14 cellular contexts compared by ENCODE assay signal in genomic region chr1:43934986-43935324, GRCh38. TPM values are rescaled to one million over a fixed set of nuclear protein-coding genes. Genes with fewer than 3 reads are reported as not detected.
DNase-seq lines count a peak whose midpoint lies in the region; ATAC-seq, FAIRE-seq and TF ChIP-seq lines count a peak whose summit lies in the region.
"Had no signal": no experiment of that assay in that cellular context is flagged by ENCODE, and none has a peak within 500 bp of the region (broad histone marks: within the 10 kb centered on the region; RNA-seq: fewer than 3 reads in every experiment).

No MANE protein-coding gene starts in this region.

- TF ChIP-seq POLR2A in HepG2 (IDR thresholded peaks at IDR 0.05; ENCODE audit: insufficient read depth in 1 of 2, low read depth in 2 of 2, low read length in 2 of 2), result no peak
- no peak for TF ChIP-seq POLR2A in right lobe of liver (IDR thresholded peaks at IDR 0.05)
- TF ChIP-seq POLR2A in thyroid gland (IDR thresholded peaks at IDR 0.05), result no peak

- CTCF ChIA-PET in HepG2 (lab: Yijun Ruan, JAX; ENCODE audit: low intra/inter-chr PET ratio, low total read pairs), result interaction anchor here (4.6 kb wide), 1 partner anchor 171 kb away, joined by 44 read pairs; no protein-coding TSS in a partner anchor

- H3K79me1 ChIP-seq in mesendoderm (ENCODE audit: low read length), result no peaks in the 10 kb centered on the region

- H3K27ac ChIP-seq in HepG2 (ENCODE audit: extremely low read length, insufficient read depth, low read length), result peak overlapping the region; percentile 0
- H3K27ac ChIP-seq in right lobe of liver, result no peak overlapping the region
- no peak overlapping the region for H3K27ac ChIP-seq in mesendoderm (ENCODE audit: low read depth, low read length)
- H3K27ac ChIP-seq in thyroid gland, result no peak overlapping the region

- no peak overlapping the region for H2BK120ac ChIP-seq in mesendoderm (ENCODE audit: low read depth, low read length)

- H3K9me3 ChIP-seq in HepG2 (ENCODE audit: low read length) (no peaks in the 10 kb centered on the region), right lobe of liver (no peaks in the 10 kb centered on the region), thyroid gland (no peaks in the 10 kb centered on the region)

- no peak overlapping the region for H3K18ac ChIP-seq in mesendoderm (ENCODE audit: low read length)

- TF ChIP-seq RAD21 in HepG2 (CRISPR knock-in tag; IDR thresholded peaks at IDR 0.05), result no peak

- TF ChIP-seq CTCF in HepG2 (CRISPR knock-in tag; IDR thresholded peaks at IDR 0.05), result no peak
- TF ChIP-seq CTCF in right lobe of liver (IDR thresholded peaks at IDR 0.05), result peak in 1 of 4 donors; percentile 2
- TF ChIP-seq CTCF in brain (conservative IDR thresholded peaks at IDR 0.05), result peak in 1 of 2 experiments; percentile 40
- TF ChIP-seq CTCF in thyroid gland (IDR thresholded peaks at IDR 0.05), result no peak

- FAIRE-seq in HepG2 (lab: Jason Lieb, UNC), result no peak

- H3K27me3 ChIP-seq in HepG2 (ENCODE audit: control insufficient read depth in 1 of 2, insufficient read depth in 2 of 2, low read length in 2 of 2), result no peaks in the 10 kb centered on the region
- H3K27me3 ChIP-seq in right lobe of liver, result no peaks in the 10 kb centered on the region
- H3K27me3 ChIP-seq in mesendoderm (ENCODE audit: insufficient read depth, low read length, poor library complexity), result no peaks in the 10 kb centered on the region
- H3K27me3 ChIP-seq in thyroid gland, result no peaks in the 10 kb centered on the region

- H3K4me1 ChIP-seq in HepG2 (ENCODE audit: insufficient read depth, low read length) (peaks cover 39% of the 10 kb centered on the region), right lobe of liver (peaks cover 0 to 19% (median 3%) of the 10 kb centered on the region in 4 donors), mesendoderm (ENCODE audit: control insufficient read depth, low read depth, low read length) (peaks cover 8% of the 10 kb centered on the region), thyroid gland (peaks cover 10 to 35% of the 10 kb centered on the region in 2 donors)

- in situ Hi-C loops in HepG2 (cut with HindIII; ENCODE audit: extremely low pct_ligation_motif_present, low pct_unique_long_range_greater_than_20kb), result loop anchor here (5.0 kb wide), 2 partner anchors 178 to 408 kb away; no protein-coding TSS in a partner anchor

- H4K20me1 ChIP-seq in HepG2 (ENCODE audit: insufficient read depth, low read length), result 0 out of 2 replicates have a peak, but pooled peaks cover 2% of the 10 kb centered on the region

- DNase-seq in HepG2 (ENCODE audit: low spot score), result no peak
- no peak for DNase-seq in right lobe of liver
- DNase-seq in mesendoderm, result no peak
- DNase-seq in thyroid gland, result no peak
- DNase-seq in RPMI8226, result no peak
- no peak for DNase-seq in NCI-H526 (lab: John Stamatoyannopoulos, UW)
- DNase-seq in D341Med (ENCODE audit: low spot score), result no peak
- DNase-seq: activated CD4-positive, alpha-beta T cell treated with anti-CD3 and anti-CD28 coated beads for 1 hour; natural killer cell had no signal

- peak overlapping the region in 3 of 5 experiments; percentile 28 to 77 (median 76) for H3K4me3 Mint-ChIP-seq in brain
- H3K4me3 Mint-ChIP-seq: activated naive CD8-positive, alpha-beta T cell treated with anti-CD3 and anti-CD28 coated beads, Interleukin-2, amount 50 U/mL, for 24 hours; natural killer cell; stimulated activated effector memory CD8-positive, alpha-beta T cell treated with anti-CD3 and anti-CD28 coated beads, Interleukin-12 subunit alpha, Interleukin-12 subunit beta, amount 100 ng/mL, for 72 hours had no signal

- POLR2A ChIA-PET in HepG2 (lab: Yijun Ruan, JAX), result interaction anchor here (0.5 to 4.3 kb wide), 8 partner anchors 9 to 901 kb away, joined by 3 to 38 read pairs (median 6); partner anchors contain the start of genes ATP6V0B, IPO13, SLC6A9 and ST3GAL3

- 8% methylated on average over 4 of the region's 5 CpGs for WGBS in HepG2 (ENCODE audit: low lambda C conversion rate)
- WGBS in right lobe of liver (ENCODE audit: insufficient coverage, low coverage, low lambda C conversion rate, missing lambda C conversion rate), result 33% methylated on average over 3 of the region's 5 CpGs
- no CpG with 5 or more reads among the region's 5 CpGs for WGBS in mesendoderm (ENCODE audit: extremely low coverage, insufficient coverage, low lambda C conversion rate)
- 47 to 70% methylated on average over 3 to 5 of the region's 5 CpGs for WGBS in thyroid gland, 2 donors

- peaks cover 18% of the 10 kb centered on the region for H3K27me3 Mint-ChIP-seq in brain

- H2BK15ac ChIP-seq in mesendoderm (replicated peaks; ENCODE audit: low read depth), result no peak overlapping the region

- peak overlapping the region; percentile 62 for H2AK5ac ChIP-seq in mesendoderm (ENCODE audit: low read length)

- no peak overlapping the region for H3K9ac ChIP-seq in HepG2 (ENCODE audit: insufficient read depth, low read depth, low read length)
- peak overlapping the region; percentile 26 for H3K9ac ChIP-seq in mesendoderm (ENCODE audit: low read length)

- peak overlapping the region in 1 of 5 experiments; percentile 72 for H3K27ac Mint-ChIP-seq in brain
- H3K27ac Mint-ChIP-seq: activated naive CD8-positive, alpha-beta T cell treated with anti-CD3 and anti-CD28 coated beads, Interleukin-2, amount 50 U/mL, for 24 hours; natural killer cell; stimulated activated effector memory CD8-positive, alpha-beta T cell treated with anti-CD3 and anti-CD28 coated beads, Interleukin-12 subunit alpha, Interleukin-12 subunit beta, amount 100 ng/mL, for 72 hours; T-helper 2 cell treated with Interferon-gamma antibody and Interleukin-4, amounts not matched to agents 5 μg/mL and 100 μg/mL, for 36 hours had no signal

- TF ChIP-seq EP300 in HepG2 (IDR thresholded peaks at IDR 0.05; ENCODE audit: low read depth in 2 of 2, low read length in 2 of 2) (no peak), HepG2 (CRISPR knock-in tag; IDR thresholded peaks at IDR 0.05; ENCODE audit: borderline replicate concordance) (no peak)

- peak overlapping the region in 2 of 3 experiments; percentile 61 to 84; a peak in 2 of 6 replicates for H3K4me3 ChIP-seq in HepG2 (replicated peaks in 1 of 3; ENCODE audit: insufficient read depth in 1 of 3, low read depth in 2 of 3, low read length in 3 of 3)
- H3K4me3 ChIP-seq in right lobe of liver, result no peak overlapping the region
- H3K4me3 ChIP-seq in mesendoderm (ENCODE audit: low read length), result no peak overlapping the region
- no peak overlapping the region for H3K4me3 ChIP-seq in thyroid gland (replicated peaks in 1 of 3)

- peak overlapping the region; percentile 69 for H3K56ac ChIP-seq in mesendoderm (ENCODE audit: low read length)

- no peak overlapping the region for H3K23ac ChIP-seq in mesendoderm (ENCODE audit: low read length)

- H3K79me2 ChIP-seq in HepG2 (ENCODE audit: insufficient read depth, low read length) (no peaks in the 10 kb centered on the region), mesendoderm (ENCODE audit: control insufficient read depth, insufficient read depth, low read length) (no peaks in the 10 kb centered on the region)

- H3K36me3 Mint-ChIP-seq in brain, result no peaks in the 10 kb centered on the region
- H3K36me3 Mint-ChIP-seq: natural killer cell had no signal

- ATAC-seq in HepG2 (peak; percentile 70), right lobe of liver (no peak)

- intact Hi-C loops in HepG2 (cut with micrococcal nuclease; ENCODE audit: unreplicated experiment) (loop anchor here (1.0 to 10.0 kb wide), 3 partner anchors 100 to 406 kb away; partner anchors contain the start of gene SLC6A9), right lobe of liver (cut with DNase I) (loop anchor here (5.0 to 10.0 kb wide), 2 partner anchors 170 to 173 kb away; no protein-coding TSS in a partner anchor), thyroid gland (cut with DNase I) (loop anchor here (2.0 to 5.0 kb wide), 2 partner anchors 172 to 408 kb away; no protein-coding TSS in a partner anchor)

- H3K4me2 ChIP-seq in HepG2 (ENCODE audit: low read depth, low read length) (peak overlapping the region; percentile 99), mesendoderm (ENCODE audit: low read length) (no peak overlapping the region)

- no peak overlapping the region for H3K4ac ChIP-seq in mesendoderm (ENCODE audit: low read depth, low read length)

- no peak overlapping the region for H4K5ac ChIP-seq in mesendoderm (ENCODE audit: low read length)

- peaks cover 41% of the 10 kb centered on the region for H3K4me1 Mint-ChIP-seq in brain

- no TSS peak for BruUV-seq in HepG2 (replicated peaks; lab: Mats Ljungman, UMichigan)

- H3K36me3 ChIP-seq in HepG2 (replicated peaks in 1 of 2; ENCODE audit: control insufficient read depth in 1 of 2, insufficient read depth in 2 of 2, low read length in 2 of 2) (no peaks in the 10 kb centered on the region), right lobe of liver (no peaks in the 10 kb centered on the region), mesendoderm (ENCODE audit: control insufficient read depth, insufficient read depth, low read length) (no peaks in the 10 kb centered on the region), thyroid gland (no peaks in the 10 kb centered on the region)

- H4K8ac ChIP-seq in mesendoderm (ENCODE audit: low read depth, low read length), result no peak overlapping the region

- peak overlapping the region; percentile 15 for H2BK5ac ChIP-seq in mesendoderm (ENCODE audit: low read length)

- no peaks in the 10 kb centered on the region for H3K9me3 Mint-ChIP-seq in brain
- H3K9me3 Mint-ChIP-seq: activated naive CD8-positive, alpha-beta T cell treated with anti-CD3 and anti-CD28 coated beads, Interleukin-2, amount 50 U/mL, for 24 hours; natural killer cell; stimulated activated effector memory CD8-positive, alpha-beta T cell treated with anti-CD3 and anti-CD28 coated beads, Interleukin-12 subunit alpha, Interleukin-12 subunit beta, amount 100 ng/mL, for 72 hours; T-helper 2 cell treated with Interferon-gamma antibody and Interleukin-4, amounts not matched to agents 5 μg/mL and 100 μg/mL, for 36 hours had no signal

- H2AFZ ChIP-seq in HepG2 (ENCODE audit: low read length), result peak overlapping the region; percentile 8

RNA-seq across cellular contexts. Expression of gene ARTN, which starts 1.4 kb away (rescaled TPM):
- total RNA-seq in HepG2 (2016; rRNA removed; fragmentation: Illumina TruSeq; extraction: Trizol) (0.62 TPM in 1 of 2 replicates, not detected in the other), right lobe of liver (under 1 TPM in 3 of 6 experiments, not detected in 3; 0.31 to 0.32 (median 0.31) TPM), thyroid gland (1 to 10 TPM in 2 of 4 donors, under 1 TPM in 2; 0.40 to 2.0 (median 0.80) TPM)
- 0.40 and 0.62 TPM in 2 replicates for total RNA-seq in HepG2 (2016; cell fraction: cytosol; rRNA removed; fragmentation: Illumina TruSeq; extraction: Trizol; ENCODE audit: low read depth)
- 0.24 and 0.61 TPM in 2 replicates for total RNA-seq in HepG2 (2016; cell fraction: insoluble cytoplasmic fraction; rRNA removed; fragmentation: Illumina TruSeq; extraction: Trizol)
- total RNA-seq in HepG2 (2016; cell fraction: membrane; rRNA removed; fragmentation: Illumina TruSeq; extraction: Trizol), result 0.28 and 0.55 TPM in 2 replicates
- 0.62 and 0.81 TPM in 2 replicates for total RNA-seq in HepG2 (2016; cell fraction: nucleus; rRNA removed; fragmentation: Illumina TruSeq; extraction: Trizol)
- polyA plus RNA-seq in HepG2 (2011; rRNA removed) (0.11 and 0.21 TPM in 2 replicates), brain (ENCODE audit: insufficient read depth, low read depth, low replicate concordance) (1.2 TPM)
- polyA plus RNA-seq in HepG2 (2011; cell fraction: cytosol; rRNA removed), result 0.05 and 0.07 TPM in 2 replicates
- 1.3 and 1.4 TPM in 2 replicates for polyA plus RNA-seq in HepG2 (2011; cell fraction: nucleus; rRNA removed)
- polyA plus RNA-seq in HepG2 (2012), result 0.12 and 0.28 TPM in 2 replicates
- polyA plus RNA-seq in HepG2 (2016; cell fraction: cytosol; fragmentation: Illumina TruSeq; extraction: Trizol; ENCODE audit: low read depth), result 0.10 TPM in 2 replicates
- 0.43 TPM in 1 of 2 replicates, not detected in the other for polyA plus RNA-seq in HepG2 (2016; cell fraction: insoluble cytoplasmic fraction; fragmentation: Illumina TruSeq; extraction: Trizol; ENCODE audit: low read depth)
- 0.29 and 0.33 TPM in 2 replicates for polyA plus RNA-seq in HepG2 (2016; cell fraction: membrane; fragmentation: Illumina TruSeq; extraction: Trizol; ENCODE audit: low read depth)
- 0.81 and 2.0 TPM in 2 replicates for polyA plus RNA-seq in HepG2 (2016; cell fraction: nucleus; fragmentation: Illumina TruSeq; extraction: Trizol; ENCODE audit: insufficient read depth, low read depth)
- 0.44 and 1.7 TPM in 2 replicates for polyA minus RNA-seq in HepG2 (2011; rRNA and poly(A)+ RNA removed; ENCODE audit: low replicate concordance)
- not detected in 2 replicates for polyA minus RNA-seq in HepG2 (2011; cell fraction: cytosol; rRNA and poly(A)+ RNA removed)
- polyA minus RNA-seq in HepG2 (2011; cell fraction: nucleus; rRNA and poly(A)+ RNA removed), result 0.62 and 0.77 TPM in 2 replicates
- polyA plus RNA-seq in mesendoderm (2013, experiment 1 of 2), result 4.3 TPM
- 4.4 TPM for polyA plus RNA-seq in mesendoderm (2013, experiment 2 of 2)
- total RNA-seq: lung microvascular endothelial cell had no signal

RNA-seq across cellular contexts. Expression of gene IPO13, which starts 11.8 kb away (rescaled TPM):
- 14.3 and 15.6 TPM in 2 replicates for total RNA-seq in HepG2 (2016; rRNA removed; fragmentation: Illumina TruSeq; extraction: Trizol)
- total RNA-seq in HepG2 (2016; cell fraction: cytosol; rRNA removed; fragmentation: Illumina TruSeq; extraction: Trizol; ENCODE audit: low read depth), result 2.4 and 3.1 TPM in 2 replicates
- 13.4 and 14.4 TPM in 2 replicates for total RNA-seq in HepG2 (2016; cell fraction: insoluble cytoplasmic fraction; rRNA removed; fragmentation: Illumina TruSeq; extraction: Trizol)
- 5.8 and 6.8 TPM in 2 replicates for total RNA-seq in HepG2 (2016; cell fraction: membrane; rRNA removed; fragmentation: Illumina TruSeq; extraction: Trizol)
- 15.1 and 20.1 TPM in 2 replicates for total RNA-seq in HepG2 (2016; cell fraction: nucleus; rRNA removed; fragmentation: Illumina TruSeq; extraction: Trizol)
- polyA plus RNA-seq in HepG2 (2011; rRNA removed), result 12.9 and 15.0 TPM in 2 replicates
- polyA plus RNA-seq in HepG2 (2011; cell fraction: cytosol; rRNA removed), result 11.2 and 12.8 TPM in 2 replicates
- polyA plus RNA-seq in HepG2 (2011; cell fraction: nucleus; rRNA removed), result 43.8 and 47.3 TPM in 2 replicates
- 9.7 and 11.8 TPM in 2 replicates for polyA plus RNA-seq in HepG2 (2012)
- 2.2 and 2.4 TPM in 2 replicates for polyA plus RNA-seq in HepG2 (2016; cell fraction: cytosol; fragmentation: Illumina TruSeq; extraction: Trizol; ENCODE audit: low read depth)
- 14.5 and 14.6 TPM in 2 replicates for polyA plus RNA-seq in HepG2 (2016; cell fraction: insoluble cytoplasmic fraction; fragmentation: Illumina TruSeq; extraction: Trizol; ENCODE audit: low read depth)
- polyA plus RNA-seq in HepG2 (2016; cell fraction: membrane; fragmentation: Illumina TruSeq; extraction: Trizol; ENCODE audit: low read depth), result 3.4 and 5.4 TPM in 2 replicates
- polyA plus RNA-seq in HepG2 (2016; cell fraction: nucleus; fragmentation: Illumina TruSeq; extraction: Trizol; ENCODE audit: insufficient read depth, low read depth), result 47.0 and 47.3 TPM in 2 replicates
- 37.2 and 43.4 TPM in 2 replicates for polyA minus RNA-seq in HepG2 (2011; rRNA and poly(A)+ RNA removed; ENCODE audit: low replicate concordance)
- polyA minus RNA-seq in HepG2 (2011; cell fraction: cytosol; rRNA and poly(A)+ RNA removed), result 8.7 and 12.3 TPM in 2 replicates
- 9.8 and 11.1 TPM in 2 replicates for polyA minus RNA-seq in HepG2 (2011; cell fraction: nucleus; rRNA and poly(A)+ RNA removed)
- total RNA-seq in right lobe of liver, result 10 to 100 TPM; 12.4 to 18.9 (median 14.8) TPM
- polyA plus RNA-seq in brain (ENCODE audit: insufficient read depth, low read depth, low replicate concordance), result 99.2 TPM
- 10.8 TPM for polyA plus RNA-seq in mesendoderm (2013, experiment 1 of 2)
- polyA plus RNA-seq in mesendoderm (2013, experiment 2 of 2), result 9.7 TPM
- 10 to 100 TPM; 21.1 to 48.1 (median 42.0) TPM for total RNA-seq in thyroid gland

RNA-seq across cellular contexts. Expression of gene DPH2, which starts 34.9 kb away (rescaled TPM):
- 38.3 and 40.5 TPM in 2 replicates for total RNA-seq in HepG2 (2016; rRNA removed; fragmentation: Illumina TruSeq; extraction: Trizol)
- 15.2 TPM in 2 replicates for total RNA-seq in HepG2 (2016; cell fraction: cytosol; rRNA removed; fragmentation: Illumina TruSeq; extraction: Trizol; ENCODE audit: low read depth)
- 33.0 and 37.1 TPM in 2 replicates for total RNA-seq in HepG2 (2016; cell fraction: insoluble cytoplasmic fraction; rRNA removed; fragmentation: Illumina TruSeq; extraction: Trizol)
- total RNA-seq in HepG2 (2016; cell fraction: membrane; rRNA removed; fragmentation: Illumina TruSeq; extraction: Trizol), result 43.0 and 46.2 TPM in 2 replicates
- total RNA-seq in HepG2 (2016; cell fraction: nucleus; rRNA removed; fragmentation: Illumina TruSeq; extraction: Trizol), result 21.9 and 28.3 TPM in 2 replicates
- polyA plus RNA-seq in HepG2 (2011; rRNA removed), result 32.2 and 39.3 TPM in 2 replicates
- polyA plus RNA-seq in HepG2 (2011; cell fraction: cytosol; rRNA removed), result 29.8 and 30.1 TPM in 2 replicates
- polyA plus RNA-seq in HepG2 (2011; cell fraction: nucleus; rRNA removed), result 143 and 148 TPM in 2 replicates
- 16.3 and 20.7 TPM in 2 replicates for polyA plus RNA-seq in HepG2 (2012)
- 16.6 and 18.7 TPM in 2 replicates for polyA plus RNA-seq in HepG2 (2016; cell fraction: cytosol; fragmentation: Illumina TruSeq; extraction: Trizol; ENCODE audit: low read depth)
- polyA plus RNA-seq in HepG2 (2016; cell fraction: insoluble cytoplasmic fraction; fragmentation: Illumina TruSeq; extraction: Trizol; ENCODE audit: low read depth), result 33.1 and 38.5 TPM in 2 replicates
- 41.7 and 43.1 TPM in 2 replicates for polyA plus RNA-seq in HepG2 (2016; cell fraction: membrane; fragmentation: Illumina TruSeq; extraction: Trizol; ENCODE audit: low read depth)
- polyA plus RNA-seq in HepG2 (2016; cell fraction: nucleus; fragmentation: Illumina TruSeq; extraction: Trizol; ENCODE audit: insufficient read depth, low read depth), result 50.3 and 52.5 TPM in 2 replicates
- polyA minus RNA-seq in HepG2 (2011; rRNA and poly(A)+ RNA removed; ENCODE audit: low replicate concordance), result 71.2 and 144 TPM in 2 replicates
- polyA minus RNA-seq in HepG2 (2011; cell fraction: cytosol; rRNA and poly(A)+ RNA removed), result 10.3 and 13.5 TPM in 2 replicates
- polyA minus RNA-seq in HepG2 (2011; cell fraction: nucleus; rRNA and poly(A)+ RNA removed), result 36.7 and 43.0 TPM in 2 replicates
- 10 to 100 TPM in 5 of 6 experiments, 1 to 10 TPM in 1; 8.9 to 27.5 (median 12.0) TPM for total RNA-seq in right lobe of liver
- 27.6 TPM for polyA plus RNA-seq in brain (ENCODE audit: insufficient read depth, low read depth, low replicate concordance)
- 39.9 TPM for polyA plus RNA-seq in mesendoderm (2013, experiment 1 of 2)
- 39.4 TPM for polyA plus RNA-seq in mesendoderm (2013, experiment 2 of 2)
- 10 to 100 TPM; 13.4 to 26.7 (median 22.3) TPM for total RNA-seq in thyroid gland

RNA-seq across cellular contexts. Expression of gene ATP6V0B, which starts 39.8 kb away (rescaled TPM):
- total RNA-seq in HepG2 (2016; rRNA removed; fragmentation: Illumina TruSeq; extraction: Trizol) (76.4 and 161 TPM in 2 replicates), right lobe of liver (100 to 1,000 TPM in 2 of 6 experiments, 10 to 100 TPM in 4; 64.4 to 142 (median 76.9) TPM), thyroid gland (100 to 1,000 TPM; 128 to 302 (median 216) TPM)
- 117 and 155 TPM in 2 replicates for total RNA-seq in HepG2 (2016; cell fraction: cytosol; rRNA removed; fragmentation: Illumina TruSeq; extraction: Trizol; ENCODE audit: low read depth)
- total RNA-seq in HepG2 (2016; cell fraction: insoluble cytoplasmic fraction; rRNA removed; fragmentation: Illumina TruSeq; extraction: Trizol), result 83.5 and 169 TPM in 2 replicates
- total RNA-seq in HepG2 (2016; cell fraction: membrane; rRNA removed; fragmentation: Illumina TruSeq; extraction: Trizol), result 125 and 145 TPM in 2 replicates
- 134 and 145 TPM in 2 replicates for total RNA-seq in HepG2 (2016; cell fraction: nucleus; rRNA removed; fragmentation: Illumina TruSeq; extraction: Trizol)
- polyA plus RNA-seq in HepG2 (2011; rRNA removed) (157 and 169 TPM in 2 replicates), brain (ENCODE audit: insufficient read depth, low read depth, low replicate concordance) (273 TPM)
- 171 and 212 TPM in 2 replicates for polyA plus RNA-seq in HepG2 (2011; cell fraction: cytosol; rRNA removed)
- 191 and 208 TPM in 2 replicates for polyA plus RNA-seq in HepG2 (2011; cell fraction: nucleus; rRNA removed)
- 45.1 and 96.9 TPM in 2 replicates for polyA plus RNA-seq in HepG2 (2012)
- polyA plus RNA-seq in HepG2 (2016; cell fraction: cytosol; fragmentation: Illumina TruSeq; extraction: Trizol; ENCODE audit: low read depth), result 104 and 146 TPM in 2 replicates
- polyA plus RNA-seq in HepG2 (2016; cell fraction: insoluble cytoplasmic fraction; fragmentation: Illumina TruSeq; extraction: Trizol; ENCODE audit: low read depth), result 64.0 and 66.5 TPM in 2 replicates
- polyA plus RNA-seq in HepG2 (2016; cell fraction: membrane; fragmentation: Illumina TruSeq; extraction: Trizol; ENCODE audit: low read depth), result 95.1 and 113 TPM in 2 replicates
- 218 and 233 TPM in 2 replicates for polyA plus RNA-seq in HepG2 (2016; cell fraction: nucleus; fragmentation: Illumina TruSeq; extraction: Trizol; ENCODE audit: insufficient read depth, low read depth)
- polyA minus RNA-seq in HepG2 (2011; rRNA and poly(A)+ RNA removed; ENCODE audit: low replicate concordance), result 161 and 288 TPM in 2 replicates
- 33.1 and 37.3 TPM in 2 replicates for polyA minus RNA-seq in HepG2 (2011; cell fraction: cytosol; rRNA and poly(A)+ RNA removed)
- polyA minus RNA-seq in HepG2 (2011; cell fraction: nucleus; rRNA and poly(A)+ RNA removed), result 51.0 and 60.8 TPM in 2 replicates
- 56.2 TPM for polyA plus RNA-seq in mesendoderm (2013, experiment 1 of 2)
- 55.4 TPM for polyA plus RNA-seq in mesendoderm (2013, experiment 2 of 2)

RNA-seq across cellular contexts. Expression of gene B4GALT2, which starts 44.1 kb away (rescaled TPM):
- total RNA-seq in HepG2 (2016; rRNA removed; fragmentation: Illumina TruSeq; extraction: Trizol) (56.5 and 78.0 TPM in 2 replicates), right lobe of liver (10 to 100 TPM; 13.4 to 49.5 (median 18.5) TPM), thyroid gland (10 to 100 TPM; 22.3 to 30.3 (median 24.7) TPM)
- 81.0 and 86.5 TPM in 2 replicates for total RNA-seq in HepG2 (2016; cell fraction: cytosol; rRNA removed; fragmentation: Illumina TruSeq; extraction: Trizol; ENCODE audit: low read depth)
- total RNA-seq in HepG2 (2016; cell fraction: insoluble cytoplasmic fraction; rRNA removed; fragmentation: Illumina TruSeq; extraction: Trizol), result 57.1 and 86.7 TPM in 2 replicates
- total RNA-seq in HepG2 (2016; cell fraction: membrane; rRNA removed; fragmentation: Illumina TruSeq; extraction: Trizol), result 144 and 151 TPM in 2 replicates
- total RNA-seq in HepG2 (2016; cell fraction: nucleus; rRNA removed; fragmentation: Illumina TruSeq; extraction: Trizol), result 42.0 and 49.7 TPM in 2 replicates
- polyA plus RNA-seq in HepG2 (2011; rRNA removed) (41.9 and 57.0 TPM in 2 replicates), brain (ENCODE audit: insufficient read depth, low read depth, low replicate concordance) (91.9 TPM)
- 39.2 and 66.4 TPM in 2 replicates for polyA plus RNA-seq in HepG2 (2011; cell fraction: cytosol; rRNA removed)
- 53.0 and 54.3 TPM in 2 replicates for polyA plus RNA-seq in HepG2 (2011; cell fraction: nucleus; rRNA removed)
- 40.1 and 41.5 TPM in 2 replicates for polyA plus RNA-seq in HepG2 (2012)
- polyA plus RNA-seq in HepG2 (2016; cell fraction: cytosol; fragmentation: Illumina TruSeq; extraction: Trizol; ENCODE audit: low read depth), result 96.5 and 101 TPM in 2 replicates
- polyA plus RNA-seq in HepG2 (2016; cell fraction: insoluble cytoplasmic fraction; fragmentation: Illumina TruSeq; extraction: Trizol; ENCODE audit: low read depth), result 67.6 and 73.0 TPM in 2 replicates
- 132 and 145 TPM in 2 replicates for polyA plus RNA-seq in HepG2 (2016; cell fraction: membrane; fragmentation: Illumina TruSeq; extraction: Trizol; ENCODE audit: low read depth)
- 86.0 and 90.4 TPM in 2 replicates for polyA plus RNA-seq in HepG2 (2016; cell fraction: nucleus; fragmentation: Illumina TruSeq; extraction: Trizol; ENCODE audit: insufficient read depth, low read depth)
- 52.0 and 94.8 TPM in 2 replicates for polyA minus RNA-seq in HepG2 (2011; rRNA and poly(A)+ RNA removed; ENCODE audit: low replicate concordance)
- polyA minus RNA-seq in HepG2 (2011; cell fraction: cytosol; rRNA and poly(A)+ RNA removed), result 24.3 and 27.3 TPM in 2 replicates
- polyA minus RNA-seq in HepG2 (2011; cell fraction: nucleus; rRNA and poly(A)+ RNA removed), result 13.7 and 15.8 TPM in 2 replicates
- polyA plus RNA-seq in mesendoderm (2013, experiment 1 of 2), result 50.4 TPM
- 49.5 TPM for polyA plus RNA-seq in mesendoderm (2013, experiment 2 of 2)

Comparison
In these comparisons a context has a peak if more than half of its experiments do, and no peak if none do; other contexts are left out.
1. H3K4me3 ChIP-seq: peak in HepG2 (2 of 3); none in right lobe of liver (0 of 3), mesendoderm (single experiment) and thyroid gland (0 of 3).